ENCODE assay signal across 13 cellular contexts in the genomic region with DNA sequence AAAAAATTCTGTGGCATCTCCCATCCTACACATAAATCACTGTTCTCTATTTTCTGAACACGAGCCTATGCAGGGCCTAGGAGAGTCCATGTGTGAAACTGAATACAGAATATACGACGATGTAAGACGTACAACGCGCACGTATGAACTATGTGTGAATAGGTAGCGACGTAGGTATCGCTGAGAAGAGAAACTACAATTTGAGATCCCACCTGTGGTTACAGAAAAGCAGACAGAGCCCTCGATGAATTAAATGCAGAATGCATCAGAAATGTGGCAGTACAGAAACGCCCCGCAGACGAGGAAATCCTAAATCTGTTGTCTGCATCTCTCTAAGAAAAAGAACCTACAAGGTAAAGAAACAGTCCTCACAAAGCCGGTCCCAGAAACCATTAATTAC. TPM values are rescaled to one million over a fixed set of nuclear protein-coding genes. Genes with fewer than 3 reads are reported as not detected.
DNase-seq lines count a peak whose midpoint lies in the region; ATAC-seq lines count a peak whose summit lies in the region.
"Had no signal": no experiment of that assay in that cellular context is flagged by ENCODE, and none has a peak within 500 bp of the region (broad histone marks: within the 10 kb centered on the region; RNA-seq: fewer than 3 reads in every experiment).

No MANE protein-coding gene starts in this region.

- no peaks in the 10 kb centered on the region for H3K27me3 Mint-ChIP-seq in activated T-cell treated with anti-CD3 and anti-CD28 coated beads, Interleukin-2, amount 50 U/mL, for 4 hours (ENCODE audit: low read depth)
- H3K27me3 Mint-ChIP-seq in stimulated activated naive CD8-positive, alpha-beta T cell treated with anti-CD3 and anti-CD28 coated beads, Interleukin-15, Interleukin-2, amounts not matched to agents 100 ng/mL and 50 ng/mL, for 24 hours = no peaks in the 10 kb centered on the region

- H3K9me3 ChIP-seq in iPS-20b (ENCODE audit: insufficient read depth, low read depth, low read length) = no peaks in the 10 kb centered on the region
- H3K9me3 ChIP-seq: A549, thyroid gland had no signal

- peaks cover 95% of the 10 kb centered on the region for H3K4me1 Mint-ChIP-seq in activated T-cell treated with anti-CD3 and anti-CD28 coated beads, Interleukin-2, amount 50 U/mL, for 4 hours (ENCODE audit: low read depth)
- peaks cover 100% of the 10 kb centered on the region for H3K4me1 Mint-ChIP-seq in stimulated activated naive CD8-positive, alpha-beta T cell treated with anti-CD3 and anti-CD28 coated beads, Interleukin-15, Interleukin-2, amounts not matched to agents 100 ng/mL and 50 ng/mL, for 24 hours (ENCODE audit: low read depth)

- peak overlapping the region; percentile 11; the same call in 1 of the 2 replicates for H3K9ac ChIP-seq in iPS-20b (ENCODE audit: low read depth, low read length)

- H3K9me3 Mint-ChIP-seq in activated T-cell treated with anti-CD3 and anti-CD28 coated beads, Interleukin-2, amount 50 U/mL, for 4 hours = no peaks in the 10 kb centered on the region
- H3K9me3 Mint-ChIP-seq in stimulated activated naive CD8-positive, alpha-beta T cell treated with anti-CD3 and anti-CD28 coated beads, Interleukin-15, Interleukin-2, amounts not matched to agents 100 ng/mL and 50 ng/mL, for 24 hours = no peaks in the 10 kb centered on the region

- peak; percentile 46 to 54 for ATAC-seq in activated T-cell treated with anti-CD3 and anti-CD28 coated beads, Interleukin-2, amount 50 U/mL, for 4 hours
- ATAC-seq: A549 had no signal

- peaks cover 9% of the 10 kb centered on the region; the same call in 1 of the 2 replicates for H3K36me3 ChIP-seq in iPS-20b (ENCODE audit: insufficient read depth, low read depth, low read length)
- H3K36me3 ChIP-seq: thyroid gland had no signal

- peak overlapping the region; percentile 99 for H3K27ac Mint-ChIP-seq in stimulated activated naive CD8-positive, alpha-beta T cell treated with anti-CD3 and anti-CD28 coated beads, Interleukin-15, Interleukin-2, amounts not matched to agents 100 ng/mL and 50 ng/mL, for 24 hours

- H3K27me3 ChIP-seq in iPS-20b (ENCODE audit: insufficient read depth, low read length) = no peaks in the 10 kb centered on the region
- H3K27me3 ChIP-seq: thyroid gland had no signal

- H3K27ac ChIP-seq in iPS-20b (ENCODE audit: low read length) = no peak overlapping the region
- H3K27ac ChIP-seq: A549 had no signal

- H3K4me1 ChIP-seq in iPS-20b (ENCODE audit: insufficient read depth, low read length) = peaks cover 57% of the 10 kb centered on the region
- H3K4me1 ChIP-seq: A549 had no signal

- peaks cover 5% of the 10 kb centered on the region for H3K36me3 Mint-ChIP-seq in activated T-cell treated with anti-CD3 and anti-CD28 coated beads, Interleukin-2, amount 50 U/mL, for 4 hours (ENCODE audit: insufficient read depth)
- H3K36me3 Mint-ChIP-seq in stimulated activated naive CD8-positive, alpha-beta T cell treated with anti-CD3 and anti-CD28 coated beads, Interleukin-15, Interleukin-2, amounts not matched to agents 100 ng/mL and 50 ng/mL, for 24 hours (ENCODE audit: low read depth) = peaks cover 48% of the 10 kb centered on the region

- no peak overlapping the region for H3K4me3 ChIP-seq in iPS-20b (ENCODE audit: low read length)
- H3K4me3 ChIP-seq: A549, thyroid gland had no signal

- peak overlapping the region; percentile 90 for H3K4me3 Mint-ChIP-seq in activated T-cell treated with anti-CD3 and anti-CD28 coated beads, Interleukin-2, amount 50 U/mL, for 4 hours
- peak overlapping the region; percentile 88 for H3K4me3 Mint-ChIP-seq in stimulated activated naive CD8-positive, alpha-beta T cell treated with anti-CD3 and anti-CD28 coated beads, Interleukin-15, Interleukin-2, amounts not matched to agents 100 ng/mL and 50 ng/mL, for 24 hours

- DNase-seq in activated CD4-positive, alpha-beta T cell treated with anti-CD3 and anti-CD28 coated beads for 48 hours = peak; percentile 35
- no peak for DNase-seq in activated CD4-positive, alpha-beta T cell treated with anti-CD3 and anti-CD28 coated beads, Interleukin-2, amount 50 U/mL, for 4 hours
- DNase-seq in activated T-cell treated with anti-CD3 and anti-CD28 coated beads, Interleukin-2, amount 50 U/mL, for 4 hours = no peak
- DNase-seq in DMS114 treated with DMSO at 0.1 percent for 48 hours (lab: John Stamatoyannopoulos, UW; ENCODE audit: unreplicated experiment) (no peak), GDM1 (lab: John Stamatoyannopoulos, UW) (no peak)
- no peak for DNase-seq in NK-92 treated with Interleukin-12 subunit alpha and Interleukin-12 subunit beta, amount 100 ng/mL, for 24 hours (lab: John Stamatoyannopoulos, UW)
- DNase-seq: NCI-H2171, T-helper 9 cell, thyroid gland had no signal

RNA-seq across cellular contexts. Expression of a gene that starts 12.7 kb away (rescaled TPM):
- 10 to 100 TPM; 54.6 to 64.6 (median 62.4) TPM for total RNA-seq in activated T-cell treated with anti-CD3 and anti-CD28 coated beads, Interleukin-2, amount 50 U/mL, for 4 hours
- total RNA-seq: OCI-LY7 had no signal
